ENCODE assay signal across 9 cellular contexts in genomic region chr11:33996498-33997454, GRCh38. TPM values are rescaled to one million over a fixed set of nuclear protein-coding genes. Genes with fewer than 3 reads are reported as not detected.
A peak's percentile ranks its signal among the peaks of the same experiment; 100 is the strongest.
DNase-seq lines count a peak whose midpoint lies in the region; ATAC-seq and TF ChIP-seq lines count a peak whose summit lies in the region.
"Had no signal": no experiment of that assay in that cellular context is flagged by ENCODE, and none has a peak within 500 bp of the region (broad histone marks: within the 10 kb centered on the region; RNA-seq: fewer than 3 reads in every experiment).

No MANE protein-coding gene starts in this region.

- intact Hi-C loops in lower lobe of right lung (cut with DNase I): loop anchor here (5.0 kb wide), 1 partner anchor 361 kb away; the partner anchor contains the start of gene ABTB2

- POLR2A ChIA-PET in BJ (lab: Charles Lee): interaction anchor here (0.6 kb wide), 1 partner anchor 143 kb away, joined by 7 read pairs; no protein-coding TSS in a partner anchor

- H3K36me3 ChIP-seq in BJ (ENCODE audit: control insufficient read depth, insufficient read depth, low read length) (no peaks in the 10 kb centered on the region), lower lobe of right lung (no peaks in the 10 kb centered on the region)

- CTCF ChIA-PET in BJ (lab: Yijun Ruan, JAX): interaction anchor here (0.6 to 3.2 kb wide), 37 partner anchors 9 to 496 kb away, joined by 3 to 27 read pairs (median 4); partner anchors contain the start of gene ABTB2

- H3K9me3 ChIP-seq in lower lobe of right lung: no peaks in the 10 kb centered on the region

- no peak overlapping the region for H3K27ac ChIP-seq in lower lobe of right lung
- H3K27ac ChIP-seq: SK-N-MC had no signal

- peak; percentile 66 for ATAC-seq in HG03439 (IDR thresholded peaks at IDR 0.05; ENCODE audit: unreplicated experiment)
- peak; percentile 94 to 98 for ATAC-seq in lower lobe of right lung

- H3K4me1 ChIP-seq in lower lobe of right lung: peaks cover 9% of the 10 kb centered on the region

- no peaks in the 10 kb centered on the region for H3K27me3 ChIP-seq in BJ (ENCODE audit: control insufficient read depth, insufficient read depth, low read length)
- peaks cover 5% of the 10 kb centered on the region for H3K27me3 ChIP-seq in lower lobe of right lung (ENCODE audit: low read depth)

- TF ChIP-seq CTCF in BJ (IDR thresholded peaks at IDR 0.05; ENCODE audit: insufficient read depth, low read depth, low read length) (peak; percentile 83), lower lobe of right lung (IDR thresholded peaks at IDR 0.05) (peak; percentile 77)

- H3K4me3 ChIP-seq in BJ (ENCODE audit: low read depth, low read length) (no peak overlapping the region), lower lobe of right lung (no peak overlapping the region)
- H3K4me3 ChIP-seq: SK-N-MC had no signal

- DNase-seq in BJ (ENCODE audit: low read depth) (no peak), GM19238 (ENCODE audit: insufficient read length, low spot score) (peak; percentile 47), NCI-H524 treated with DMSO at 0.1 percent for 48 hours (lab: John Stamatoyannopoulos, UW) (peak; percentile 41), dermis microvascular lymphatic vessel endothelial cell (ENCODE audit: low read depth in 2 of 2) (peak; percentile 55 to 75), lower lobe of right lung (peak; percentile 56)
- DNase-seq in activated CD4-positive, alpha-beta T cell treated with anti-CD3 and anti-CD28 coated beads, Interleukin-2, amount 50 U/mL, for 24 hours (ENCODE audit: low read depth in 1 of 2, low spot score in 1 of 2): peak; percentile 34 to 76
- peak; percentile 60 for DNase-seq in stimulated activated CD8-positive, alpha-beta memory T cell treated with anti-CD3 and anti-CD28 coated beads, Interleukin-12 subunit alpha, Interleukin-12 subunit beta, amount 100 ng/mL, for 1 hour (ENCODE audit: low read depth)

RNA-seq across cellular contexts. Expression of gene CAPRIN1, which starts 54.8 kb away (rescaled TPM):
- polyA plus RNA-seq in BJ (2011; rRNA removed): 183 and 195 TPM in 2 replicates
- 256 and 364 TPM in 2 replicates for polyA minus RNA-seq in BJ (2011; rRNA and poly(A)+ RNA removed)
- 153 and 187 TPM in 2 replicates for total RNA-seq in dermis microvascular lymphatic vessel endothelial cell
- total RNA-seq in lower lobe of right lung: 187 TPM
